ENCODE assay signal across 19 cellular contexts in the genomic region with DNA sequence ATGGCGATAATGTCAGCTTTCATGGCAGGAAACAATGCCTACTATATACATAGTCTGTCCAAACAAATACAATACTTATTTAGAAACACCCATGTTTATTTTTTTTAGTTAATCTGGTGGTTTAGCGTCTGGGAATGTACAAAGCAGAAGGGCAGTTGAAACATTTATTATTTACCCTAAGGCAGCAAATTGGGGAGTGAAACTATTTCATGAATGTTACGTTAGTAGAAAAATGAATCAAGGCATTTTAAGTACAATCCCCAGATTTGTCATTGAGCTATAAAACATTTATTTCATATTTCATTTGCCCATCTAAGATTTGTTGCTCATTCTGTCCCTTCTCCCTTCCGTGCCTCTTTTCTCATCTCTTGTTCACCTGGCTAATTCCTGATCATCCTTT.
DNase-seq lines count a peak whose midpoint lies in the region; ATAC-seq and FAIRE-seq lines count a peak whose summit lies in the region.
"Had no signal": no experiment of that assay in that cellular context is flagged by ENCODE, and none has a peak within 500 bp of the region (broad histone marks: within the 10 kb centered on the region; RNA-seq: fewer than 3 reads in every experiment).

No MANE protein-coding gene starts in this region.

- H3K9ac ChIP-seq in adipocyte (ENCODE audit: low read length) = no peak overlapping the region

- peak; percentile 5 for DNase-seq in HTR-8/SVneo (ENCODE audit: insufficient read length, low spot score)
- peak; percentile 75 for DNase-seq in adipocyte (ENCODE audit: low read depth)
- DNase-seq in iris pigment epithelial cell (ENCODE audit: low read depth) = peak; percentile 53
- DNase-seq in MG63 = no peak
- DNase-seq in OCI-M1 (lab: John Stamatoyannopoulos, UW) = no peak
- DNase-seq in DMS153 (lab: John Stamatoyannopoulos, UW) = no peak
- DNase-seq: AML-193, DMS 273 treated with DMSO at 0.1 percent for 48 hours, NCI-H1417, NCI-H187, NCI-H345, NCI-H524 treated with DMSO at 0.1 percent for 48 hours, PC-9, SIG-M5 had no signal

- H3K4me3 ChIP-seq in adipocyte (ENCODE audit: low read length) (no peak overlapping the region), MG63 (no peak overlapping the region)
- H3K4me3 ChIP-seq: GM12878, GM23338, K562, PC-9 had no signal

- H3K9me3 ChIP-seq in adipocyte (ENCODE audit: control insufficient read depth, low read length) (no peaks in the 10 kb centered on the region), MG63 (no peaks in the 10 kb centered on the region)

- no peak for ATAC-seq in HG03571 (IDR thresholded peaks at IDR 0.05; ENCODE audit: unreplicated experiment)
- ATAC-seq: GM12878, GM23338, HCT116, K562 had no signal

- H3K36me3 ChIP-seq in adipocyte (ENCODE audit: control insufficient read depth, insufficient read depth, low read length, severe bottlenecking) (peaks cover 19% of the 10 kb centered on the region), MG63 (no peaks in the 10 kb centered on the region)

- H3K4me1 ChIP-seq in adipocyte (ENCODE audit: control insufficient read depth, insufficient read depth, low read length) = no peaks in the 10 kb centered on the region

- H3K27me3 ChIP-seq in adipocyte (replicated peaks; ENCODE audit: control insufficient read depth, insufficient read depth, low read length) (no peaks in the 10 kb centered on the region), MG63 (no peaks in the 10 kb centered on the region)

- FAIRE-seq in HTR-8/SVneo (lab: Jason Lieb, UNC) = no peak
- FAIRE-seq: GM12878, K562 had no signal

Comparison
In these comparisons a context has a peak if more than half of its experiments do, and no peak if none do; other contexts are left out.
1. DNase-seq: peak in HTR-8/SVneo (single experiment), adipocyte (single experiment) and iris pigment epithelial cell (single experiment); none in MG63 (single experiment), OCI-M1 (single experiment) and DMS153 (single experiment).